In the genomic region with DNA sequence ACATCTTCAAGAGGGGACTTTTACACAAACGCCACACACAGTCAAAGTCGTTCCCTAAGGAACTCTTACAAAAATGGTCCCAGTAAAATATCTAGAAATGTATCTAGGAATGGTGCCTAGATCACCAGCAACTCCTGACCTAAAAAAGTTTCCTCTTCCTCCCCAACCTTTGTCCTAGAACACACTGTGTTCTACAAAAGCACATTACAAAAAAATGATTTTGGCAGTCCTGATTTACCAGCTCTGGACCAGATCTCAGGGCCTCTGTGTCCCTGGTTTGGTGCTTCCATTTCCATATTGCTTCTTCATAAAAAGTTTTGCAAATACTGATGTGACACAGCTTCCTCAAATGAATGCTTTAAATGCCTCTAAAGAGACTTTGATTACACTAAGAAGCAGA, we compare ENCODE assay signal across 25 cellular contexts. TPM values are rescaled to one million over a fixed set of nuclear protein-coding genes. Genes with fewer than 3 reads are reported as not detected.
"Had no signal": no experiment of that assay in that cellular context is flagged by ENCODE, and none has a peak within 500 bp of the region (broad histone marks: within the 10 kb centered on the region; RNA-seq: fewer than 3 reads in every experiment).

No MANE protein-coding gene starts in this region.

- H3K4me1 Mint-ChIP-seq: activated B cell treated with CpG ODN at 0.5 μM for 24 hours; naive thymus-derived CD4-positive, alpha-beta T cell had no signal

- H3K9me3 Mint-ChIP-seq: activated B cell treated with CpG ODN at 0.5 μM for 24 hours, mesothelial cell of epicardium had no signal

- ATAC-seq: body of pancreas; naive thymus-derived CD4-positive, alpha-beta T cell; pancreas; stimulated activated naive CD8-positive, alpha-beta T cell treated with anti-CD3 and anti-CD28 coated beads, Interleukin-15, Interleukin-2, amounts not matched to agents 100 U/mL and 50 U/mL, for 24 hours had no signal

- DNase-seq: activated B cell treated with CpG ODN at 0.5 μM for 24 hours; activated CD4-positive, alpha-beta T cell treated with anti-CD3 and anti-CD28 coated beads, Interleukin-2, amount 50 U/mL, for 4 hours; activated effector memory CD4-positive, alpha-beta T cell treated with Interleukin-2 at 50 U/mL for 16 hours; activated naive CD4-positive, alpha-beta T cell treated with Interleukin-2 at 50 U/mL for 16 hours; adrenal gland; aorta; body of pancreas; cerebellar nuclear complex; colonic mucosa; effector CD8-positive, alpha-beta T cell; erythroblast; foreskin fibroblast; heart right ventricle; naive thymus-derived CD4-positive, alpha-beta T cell; pancreas; retina; spleen; stimulated activated naive CD8-positive, alpha-beta T cell treated with anti-CD3 and anti-CD28 coated beads, Interleukin-15, Interleukin-2, amounts not matched to agents 100 U/mL and 50 U/mL, for 24 hours; T-helper 2 cell; trophoblast cell; uterus had no signal

- H3K36me3 Mint-ChIP-seq: activated naive CD8-positive, alpha-beta T cell; mesothelial cell of epicardium; naive thymus-derived CD4-positive, alpha-beta T cell had no signal

- H3K36me3 ChIP-seq: adrenal gland, colonic mucosa, heart right ventricle, pancreas, prostate gland, spleen, thoracic aorta, uterus had no signal

- H3K27ac ChIP-seq: body of pancreas, colonic mucosa, pancreas, prostate gland, spleen, thoracic aorta, uterus had no signal

- H3K27ac Mint-ChIP-seq: activated B cell treated with CpG ODN at 0.5 μM for 24 hours; activated naive CD8-positive, alpha-beta T cell; mesothelial cell of epicardium; naive thymus-derived CD4-positive, alpha-beta T cell had no signal

- H3K9me3 ChIP-seq: adrenal gland, body of pancreas, colonic mucosa, heart right ventricle, pancreas, prostate gland, spleen, thoracic aorta, uterus had no signal

- H3K4me3 ChIP-seq: adrenal gland, body of pancreas, colonic mucosa, heart right ventricle, pancreas, prostate gland, spleen, thoracic aorta, uterus had no signal

- H3K27me3 ChIP-seq: adrenal gland, body of pancreas, colonic mucosa, heart right ventricle, pancreas, uterus had no signal

- H3K4me3 Mint-ChIP-seq: activated B cell treated with CpG ODN at 0.5 μM for 24 hours; activated naive CD8-positive, alpha-beta T cell; mesothelial cell of epicardium; naive thymus-derived CD4-positive, alpha-beta T cell had no signal

- H3K4me1 ChIP-seq: colonic mucosa, prostate gland, spleen, uterus had no signal

RNA-seq across cellular contexts. Expression of a gene that starts 55.0 kb away (rescaled TPM):
- total RNA-seq: activated B cell treated with CpG ODN at 0.5 μM for 24 hours; naive thymus-derived CD4-positive, alpha-beta T cell had no signal
